7 cellular contexts compared by ENCODE assay signal in the genomic region with DNA sequence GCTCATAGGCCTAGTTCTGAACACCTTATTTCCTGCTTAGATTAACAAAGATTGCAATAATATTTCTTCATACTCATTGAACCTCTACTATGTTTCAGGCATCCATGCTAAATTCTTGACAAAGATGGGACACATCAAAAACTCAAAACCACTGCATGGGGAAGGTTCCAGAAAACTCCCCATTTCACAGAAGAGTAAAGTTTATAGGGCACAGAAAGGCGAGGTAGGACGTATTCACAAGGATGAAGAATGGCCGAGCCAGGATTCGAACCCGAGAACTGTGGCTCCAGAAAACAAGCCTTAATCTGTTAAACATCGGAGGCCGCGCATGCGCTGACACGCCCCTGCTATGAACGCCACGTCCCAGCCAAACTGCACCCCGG. TPM values are rescaled to one million over a fixed set of nuclear protein-coding genes. Genes with fewer than 3 reads are reported as not detected.
DNase-seq lines count a peak whose midpoint lies in the region; ATAC-seq and TF ChIP-seq lines count a peak whose summit lies in the region.

No MANE protein-coding gene starts in this region.

- H3K27me3 Mint-ChIP-seq in activated naive CD8-positive, alpha-beta T cell = no peaks in the 10 kb centered on the region

- H3K9me3 ChIP-seq in HUES48 (ENCODE audit: control insufficient read depth, insufficient read depth, low read length) (peaks cover 38% of the 10 kb centered on the region), iPS-20b (ENCODE audit: insufficient read depth, low read depth, low read length) (no peaks in the 10 kb centered on the region), stomach (no peaks in the 10 kb centered on the region)

- H3K27ac ChIP-seq in HUES48 (ENCODE audit: low read depth, low read length) = peak overlapping the region; percentile 99
- peak overlapping the region; percentile 56 for H3K27ac ChIP-seq in iPS-20b (ENCODE audit: low read length)
- peak overlapping the region; percentile 82 to 97 (median 96) for H3K27ac ChIP-seq in stomach

- H3K36me3 ChIP-seq in HUES48 (ENCODE audit: control insufficient read depth, insufficient read depth, low read length) (peaks cover 30% of the 10 kb centered on the region), iPS-20b (ENCODE audit: insufficient read depth, low read depth, low read length) (peaks cover 32% of the 10 kb centered on the region), stomach (peaks cover 0 to 41% (median 39%) of the 10 kb centered on the region in 4 donors)

- intact Hi-C loops in stomach (cut with DNase I; ENCODE audit: low total_unique reads) (no loop called here), sciatic nerve (cut with DNase I) (no loop called here)

- no peak for TF ChIP-seq EP300 in stomach (IDR thresholded peaks at IDR 0.05)

- ATAC-seq in sciatic nerve (no peak), HG02870 (IDR thresholded peaks at IDR 0.05; ENCODE audit: unreplicated experiment) (no peak)

- no peak for TF ChIP-seq CTCF in stomach (IDR thresholded peaks at IDR 0.05)

- no peak for TF ChIP-seq POLR2A in stomach (IDR thresholded peaks at IDR 0.05)

- DNase-seq in stomach (no peak), sciatic nerve (ENCODE audit: low spot score) (no peak), OCI-M2 (lab: John Stamatoyannopoulos, UW; ENCODE audit: unreplicated experiment) (no peak)

- H3K9me3 Mint-ChIP-seq in activated naive CD8-positive, alpha-beta T cell (ENCODE audit: low read depth) = no peaks in the 10 kb centered on the region

- H3K4me3 ChIP-seq in HUES48 (ENCODE audit: low read depth, low read length) (peak overlapping the region; percentile 94), iPS-20b (ENCODE audit: low read length) (peak overlapping the region; percentile 89), stomach (peak overlapping the region; percentile 48 to 62 (median 50))

- H3K36me3 Mint-ChIP-seq in activated naive CD8-positive, alpha-beta T cell = peaks cover 2% of the 10 kb centered on the region

- peaks cover 41% of the 10 kb centered on the region for H3K4me1 Mint-ChIP-seq in activated naive CD8-positive, alpha-beta T cell (ENCODE audit: low read depth)

- H3K4me1 ChIP-seq in HUES48 (ENCODE audit: control insufficient read depth, insufficient read depth, low read length) (no peaks in the 10 kb centered on the region), iPS-20b (ENCODE audit: insufficient read depth, low read length) (no peaks in the 10 kb centered on the region), stomach (peaks cover 0 to 8% (median 0%) of the 10 kb centered on the region in 4 donors)

- H3K4me3 Mint-ChIP-seq in activated naive CD8-positive, alpha-beta T cell = peak overlapping the region; percentile 90

- H3K27me3 ChIP-seq in HUES48 (ENCODE audit: control insufficient read depth, insufficient read depth, low read length) (no peaks in the 10 kb centered on the region), iPS-20b (ENCODE audit: insufficient read depth, low read length) (peaks cover 10% of the 10 kb centered on the region; the same call in 1 of the 2 replicates), stomach (no peaks in the 10 kb centered on the region)

- WGBS in stomach, 5 donors = 0 to 53% (median 7%) methylated on average over 13 of the region's 13 CpGs

- peak overlapping the region; percentile 75 for H3K9ac ChIP-seq in HUES48 (ENCODE audit: low read depth, low read length)
- H3K9ac ChIP-seq in iPS-20b (ENCODE audit: low read depth, low read length) = peak overlapping the region; percentile 93

- peak overlapping the region; percentile 96 for H3K27ac Mint-ChIP-seq in activated naive CD8-positive, alpha-beta T cell

RNA-seq across cellular contexts. Expression of gene UXT, which starts 0.7 kb away (rescaled TPM):
- total RNA-seq in stomach (100 to 1,000 TPM in 1 of 5 donors, 10 to 100 TPM in 3, 1 to 10 TPM in 1; 2.9 to 108 (median 70.5) TPM), sciatic nerve (65.3 TPM)
- 100 to 1,000 TPM; 176 to 320 (median 203) TPM for polyA plus RNA-seq in stomach

RNA-seq across cellular contexts. Expression of gene ELK1, which starts 7.9 kb away (rescaled TPM):
- total RNA-seq in stomach = 10 to 100 TPM in 3 of 5 donors, 1 to 10 TPM in 2; 6.8 to 27.2 (median 17.7) TPM
- 10 to 100 TPM in 2 of 3 donors, 1 to 10 TPM in 1; 8.8 to 18.0 (median 15.3) TPM for polyA plus RNA-seq in stomach
- total RNA-seq in sciatic nerve = 24.1 TPM

RNA-seq across cellular contexts. Expression of gene CFP, which starts 28.6 kb away (rescaled TPM):
- total RNA-seq in stomach (1 to 10 TPM in 2 of 5 donors, not detected in 3; 1.2 to 3.3 TPM), sciatic nerve (7.3 TPM)
- polyA plus RNA-seq in stomach = 1 to 10 TPM; 1.4 to 3.4 (median 3.1) TPM

RNA-seq across cellular contexts. Expression of gene SYN1, which starts 38.6 kb away (rescaled TPM):
- 1 to 10 TPM in 1 of 5 donors, not detected in 4; 1.5 TPM for total RNA-seq in stomach
- polyA plus RNA-seq in stomach = 1 to 10 TPM in 1 of 3 donors, under 1 TPM in 1, not detected in 1; 0.45 to 1.7 TPM
- total RNA-seq in sciatic nerve = 2.9 TPM
